18 cellular contexts compared by ENCODE assay signal in the genomic region with DNA sequence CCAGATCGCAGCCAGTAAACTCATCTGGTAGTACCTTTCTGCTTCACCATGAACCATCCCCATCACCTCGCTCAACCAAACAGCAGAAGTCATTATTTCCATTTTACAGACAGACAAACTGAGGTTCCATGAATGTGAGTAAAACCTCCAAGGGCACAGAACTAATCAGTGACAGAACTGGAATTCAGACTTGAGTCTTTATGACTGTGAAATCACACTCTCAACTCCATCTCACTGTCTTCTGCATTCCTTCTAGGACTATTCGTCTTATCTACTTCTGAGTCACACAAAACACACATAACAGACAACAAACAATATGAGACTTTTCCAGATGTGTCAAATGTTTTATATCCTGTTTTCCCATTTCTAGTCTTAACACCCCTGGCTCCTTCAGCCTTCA. TPM values are rescaled to one million over a fixed set of nuclear protein-coding genes. Genes with fewer than 3 reads are reported as not detected.
DNase-seq lines count a peak whose midpoint lies in the region; ATAC-seq and TF ChIP-seq lines count a peak whose summit lies in the region.
"Had no signal": no experiment of that assay in that cellular context is flagged by ENCODE, and none has a peak within 500 bp of the region (broad histone marks: within the 10 kb centered on the region; RNA-seq: fewer than 3 reads in every experiment).

No MANE protein-coding gene starts in this region.

- H3K27me3 ChIP-seq in SJSA1 (replicated peaks): no peaks in the 10 kb centered on the region
- no peaks in the 10 kb centered on the region for H3K27me3 ChIP-seq in fibroblast of lung (ENCODE audit: control insufficient read depth, insufficient read depth, low read length)
- H3K27me3 ChIP-seq in aorta (ENCODE audit: control insufficient read depth in 1 of 2, insufficient read depth in 2 of 2, low read length in 1 of 2): no peaks in the 10 kb centered on the region
- H3K27me3 ChIP-seq: adrenal gland, tibial artery had no signal

- peak; percentile 34 for DNase-seq in GM04504 (ENCODE audit: low read depth)
- DNase-seq in SJSA1 (ENCODE audit: low read depth in 1 of 2, low spot score in 2 of 2): peak in 1 of 2 experiments; percentile 49
- DNase-seq in fibroblast of lung (ENCODE audit: low read depth in 2 of 2): peak; percentile 11 to 65
- peak; percentile 15 for DNase-seq in pulmonary artery endothelial cell (ENCODE audit: low read depth, low spot score)
- no peak for DNase-seq in aorta
- DNase-seq: adrenal gland, C1 segment of cervical spinal cord, mesendoderm, NCI-H187, NCI-H345, nephron progenitor cell, psoas muscle, Right ventricle myocardium superior, tibial artery had no signal

- H3K9me3 ChIP-seq in SJSA1 (replicated peaks) (no peaks in the 10 kb centered on the region), fibroblast of lung (ENCODE audit: control insufficient read depth, insufficient read depth, low read depth, low read length) (no peaks in the 10 kb centered on the region), aorta (ENCODE audit: control insufficient read depth, low read length) (no peaks in the 10 kb centered on the region)
- H3K9me3 ChIP-seq: adrenal gland, psoas muscle, tibial artery had no signal

- H3K27ac ChIP-seq in SJSA1 (peak overlapping the region; percentile 10; the same call in 1 of the 2 replicates), fibroblast of lung (ENCODE audit: insufficient read depth, low read length) (no peak overlapping the region), aorta (ENCODE audit: low read depth in 1 of 2, low read length in 2 of 2) (no peak overlapping the region)
- H3K27ac ChIP-seq: psoas muscle, tibial artery had no signal

- peaks cover 66% of the 10 kb centered on the region for H3K36me3 ChIP-seq in SJSA1
- peaks cover 3% of the 10 kb centered on the region for H3K36me3 ChIP-seq in fibroblast of lung (ENCODE audit: control insufficient read depth, insufficient read depth, low read length)
- peaks cover 3 to 5% of the 10 kb centered on the region in 2 donors for H3K36me3 ChIP-seq in aorta (ENCODE audit: control insufficient read depth in 1 of 2, insufficient read depth in 2 of 2, low read length in 1 of 2)
- H3K36me3 ChIP-seq: adrenal gland had no signal

- intact Hi-C loops in aorta (cut with DNase I): no loop called here

- H3K4me3 ChIP-seq in SJSA1 (no peak overlapping the region), fibroblast of lung (replicated peaks in 1 of 4; ENCODE audit: control extremely low read depth in 1 of 4, insufficient read depth in 1 of 4, low read depth in 3 of 4, low read length in 4 of 4) (no peak overlapping the region), aorta (ENCODE audit: low read length in 2 of 2) (no peak overlapping the region)
- H3K4me3 ChIP-seq: adrenal gland, psoas muscle, tibial artery had no signal

- no peaks in the 10 kb centered on the region for H4K20me1 ChIP-seq in fibroblast of lung (ENCODE audit: control insufficient read depth, extremely low read depth, insufficient read depth, low read length)

- ATAC-seq in HG03378 (IDR thresholded peaks at IDR 0.05; ENCODE audit: unreplicated experiment) (no peak), HG03439 (IDR thresholded peaks at IDR 0.05; ENCODE audit: unreplicated experiment) (no peak), aorta (ENCODE audit: low FRiP score) (no peak)
- ATAC-seq: psoas muscle; stimulated activated memory B cell treated with anti-CD40 and anti-IgM and Interleukin-4, amounts not matched to agents 10 μg/mL and 1 μg/mL and 100 μg/mL, for 72 hours; WTC11 had no signal

- no peak overlapping the region for H3K4me2 ChIP-seq in fibroblast of lung (ENCODE audit: extremely low read depth, insufficient read depth, low read length)

- H3K4me1 ChIP-seq in SJSA1 (replicated peaks) (peaks cover 29% of the 10 kb centered on the region), fibroblast of lung (ENCODE audit: control insufficient read depth, extremely low read depth, insufficient read depth, low read length) (peaks cover 6% of the 10 kb centered on the region), aorta (ENCODE audit: control insufficient read depth in 1 of 2, insufficient read depth in 2 of 2, low read length in 2 of 2) (no peaks in the 10 kb centered on the region)

- 93 to 96% methylated on average over 3 of the region's 3 CpGs for WGBS in aorta, 2 donors

- H3K79me2 ChIP-seq in fibroblast of lung (ENCODE audit: control insufficient read depth, insufficient read depth, low read length): peaks cover 1% of the 10 kb centered on the region

- no peak overlapping the region for H3K9ac ChIP-seq in fibroblast of lung (ENCODE audit: insufficient read depth, low read length)

- no peak for TF ChIP-seq CTCF in fibroblast of lung (conservative IDR thresholded peaks at IDR 0.05 in 1 of 2, IDR thresholded peaks at IDR 0.05 in 1 of 2; ENCODE audit: low read depth in 1 of 2, low read length in 2 of 2)

- H2AFZ ChIP-seq in fibroblast of lung (ENCODE audit: low read length): no peak overlapping the region

RNA-seq across cellular contexts. Expression of a gene that starts 9.3 kb away (rescaled TPM):
- total RNA-seq in SJSA1 (2014; rRNA removed; shearing (Covaris generic)): 61.9 and 124 TPM in 2 replicates
- total RNA-seq in fibroblast of lung (29.2 and 32.6 TPM in 2 replicates), pulmonary artery endothelial cell (73.9 and 93.3 TPM in 2 replicates), aorta (10 to 100 TPM; 33.2 to 49.7 TPM)
- polyA plus RNA-seq in fibroblast of lung (17.4 and 33.5 TPM in 2 replicates), aorta (1 to 10 TPM; 5.6 to 5.9 TPM)
- polyA plus RNA-seq in fibroblast of lung (2012): 19.4 and 30.3 TPM in 2 replicates
- 13.2 and 24.7 TPM in 2 replicates for polyA minus RNA-seq in fibroblast of lung (ENCODE audit: low replicate concordance)

Comparison
In these comparisons a context has a peak if more than half of its experiments do, and no peak if none do; other contexts are left out.
1. DNase-seq: peak in GM04504 (single experiment), fibroblast of lung (2 of 2) and pulmonary artery endothelial cell (single experiment); none in aorta (0 of 2).